Comparison of ENCODE assay signal across 23 cellular contexts in the genomic region with DNA sequence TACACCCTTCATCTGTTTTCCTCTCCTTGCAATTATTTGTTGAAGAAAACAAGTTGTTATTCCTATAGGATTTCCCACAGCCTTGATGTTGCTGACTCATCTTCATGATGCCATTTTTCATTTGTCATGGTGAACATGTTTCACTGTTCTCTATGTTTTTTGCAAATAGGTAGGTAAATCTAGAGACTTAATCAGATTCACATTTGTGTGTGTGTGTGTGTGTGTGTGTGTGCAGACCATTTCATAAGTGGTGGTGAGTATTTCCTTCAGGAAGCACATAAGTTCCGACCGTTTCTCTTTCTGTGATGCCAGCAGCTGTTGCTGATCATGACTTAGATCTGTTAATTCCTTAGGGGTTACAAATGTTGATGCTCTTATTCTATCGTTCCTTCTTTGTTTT.
"Had no signal": no experiment of that assay in that cellular context is flagged by ENCODE, and none has a peak within 500 bp of the region (broad histone marks: within the 10 kb centered on the region; RNA-seq: fewer than 3 reads in every experiment).

No MANE protein-coding gene starts in this region.

- H3K27me3 ChIP-seq: foreskin keratinocyte, transverse colon, uterus had no signal

- ATAC-seq: foreskin keratinocyte; natural killer cell; sciatic nerve; stimulated activated naive B cell treated with anti-CD40 and anti-IgM and Interleukin-4, amounts not matched to agents 10 μg/mL and 1 μg/mL and 100 μg/mL, for 72 hours had no signal

- H3K4me2 ChIP-seq: smooth muscle cell had no signal

- H3K27ac ChIP-seq: foreskin keratinocyte, left ventricle myocardium inferior, transverse colon, uterus had no signal

- DNase-seq: activated B cell treated with CpG ODN at 0.5 μM for 24 hours; activated CD4-positive, alpha-beta T cell treated with anti-CD3 and anti-CD28 coated beads for 4 hours; activated CD4-positive, alpha-beta T cell treated with anti-CD3 and anti-CD28 coated beads, Interleukin-2, amount 50 U/mL, for 48 hours; activated effector memory CD4-positive, alpha-beta T cell treated with Interleukin-2 at 50 U/mL for 16 hours; activated naive CD4-positive, alpha-beta T cell treated with anti-CD3 and anti-CD28 coated beads, Interleukin-2, amount 10 ng/mL, durations not matched to agents 7 days and 5 days; activated T-cell treated with anti-CD3 and anti-CD28 coated beads, Interleukin-2, amount 50 U/mL, for 48 hours; aorta; caudate nucleus; effector CD4-positive, alpha-beta T cell; foreskin keratinocyte; glutamatergic neuron; hippocampal formation; kidney glomerular epithelial cell; left ventricle myocardium inferior; natural killer cell; stimulated activated CD4-positive, alpha-beta T cell treated with anti-CD3 and anti-CD28 coated beads, Interleukin-15, amount 100 ng/mL, for 24 hours; stimulated activated CD8-positive, alpha-beta memory T cell treated with anti-CD3 and anti-CD28 coated beads, Interleukin-4, amount 100 ng/mL, for 48 hours; stimulated activated naive B cell treated with anti-CD40 and anti-IgM and Interleukin-4, amounts not matched to agents 10 μg/mL and 1 μg/mL and 100 μg/mL, for 72 hours; T1000; transverse colon; uterus had no signal

- H3K36me3 ChIP-seq: left ventricle myocardium inferior, transverse colon, uterus had no signal

- H3K4me1 ChIP-seq: foreskin keratinocyte, left ventricle myocardium inferior, transverse colon, uterus had no signal

- H3K4me3 ChIP-seq: left ventricle myocardium inferior, smooth muscle cell, transverse colon, uterus had no signal
